6 cellular contexts compared by ENCODE assay signal in the genomic region with DNA sequence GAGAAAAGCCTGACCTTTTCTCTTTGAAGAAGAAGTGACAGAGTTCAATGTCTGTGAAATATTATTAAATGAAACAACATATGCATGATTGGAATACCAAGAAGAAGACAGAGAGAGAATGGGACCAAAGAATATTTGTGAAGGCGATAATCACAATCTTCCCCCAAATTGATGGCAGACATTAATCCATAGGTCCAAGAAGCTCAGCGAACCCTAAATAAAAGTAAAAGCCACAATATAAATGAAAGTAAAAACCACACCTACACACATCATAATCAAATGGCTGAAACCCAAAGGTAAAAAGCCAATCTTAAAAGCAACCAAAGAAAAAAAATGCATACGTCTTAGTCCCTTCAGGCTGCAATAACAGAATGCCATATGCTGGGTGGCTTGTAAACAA.
"Had no signal": no experiment of that assay in that cellular context is flagged by ENCODE, and none has a peak within 500 bp of the region (broad histone marks: within the 10 kb centered on the region; RNA-seq: fewer than 3 reads in every experiment).

No MANE protein-coding gene starts in this region.

- H3K4me3 ChIP-seq: K562 had no signal

- DNase-seq: IMR-90, KBM-7, KG1 had no signal

- H3K27ac ChIP-seq: HL-60, KMS-11 had no signal
